Comparison of ENCODE assay signal across 20 cellular contexts in the genomic region with DNA sequence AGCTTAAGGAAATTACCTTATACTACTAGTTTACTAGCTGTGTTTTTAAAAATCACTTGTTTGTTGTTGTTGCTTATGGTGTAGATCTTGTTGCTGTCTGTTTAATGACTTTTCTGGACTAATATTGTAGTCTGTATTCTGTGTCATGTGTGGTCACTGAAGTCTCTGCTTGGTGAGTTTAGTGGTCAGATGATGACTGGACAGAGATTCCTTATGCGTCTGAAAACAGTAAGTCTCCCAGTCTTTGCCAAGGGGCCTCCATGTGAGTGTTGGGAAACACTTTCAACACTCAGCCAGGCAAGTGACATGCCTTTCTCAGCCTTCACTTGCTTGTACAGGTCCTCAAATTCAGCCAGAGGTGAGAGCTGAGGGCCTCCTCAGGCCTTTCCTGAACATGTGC. TPM values are rescaled to one million over a fixed set of nuclear protein-coding genes. Genes with fewer than 3 reads are reported as not detected.
"Had no signal": no experiment of that assay in that cellular context is flagged by ENCODE, and none has a peak within 500 bp of the region (broad histone marks: within the 10 kb centered on the region; RNA-seq: fewer than 3 reads in every experiment).

No MANE protein-coding gene starts in this region.

- H3K27me3 ChIP-seq: cardiac muscle cell, esophagus squamous epithelium, gastroesophageal sphincter, heart left ventricle, sigmoid colon, spleen, upper lobe of left lung had no signal

- H3K9me3 ChIP-seq: esophagus squamous epithelium, thoracic aorta, upper lobe of left lung had no signal

- H3K36me3 ChIP-seq: cardiac muscle cell, esophagus squamous epithelium, gastroesophageal sphincter, heart left ventricle, left ventricle myocardium inferior, sigmoid colon, spleen, thoracic aorta, upper lobe of left lung, WERI-Rb-1 had no signal

- H3K4me1 ChIP-seq: esophagus squamous epithelium, gastroesophageal sphincter, heart left ventricle, left ventricle myocardium inferior, sigmoid colon, spleen, upper lobe of left lung had no signal

- H3K4me3 ChIP-seq: cardiac muscle cell, esophagus squamous epithelium, gastroesophageal sphincter, heart left ventricle, left ventricle myocardium inferior, sigmoid colon, spleen, thoracic aorta, upper lobe of left lung had no signal

- H3K27ac ChIP-seq: cardiac muscle cell, esophagus squamous epithelium, gastroesophageal sphincter, heart left ventricle, left ventricle myocardium inferior, sigmoid colon, spleen, thoracic aorta, upper lobe of left lung, WERI-Rb-1 had no signal

- DNase-seq: activated CD4-positive, alpha-beta T cell treated with anti-CD3 and anti-CD28 coated beads for 1 hour; activated CD4-positive, alpha-beta T cell treated with anti-CD3 and anti-CD28 coated beads, Interleukin-2, amount 50 U/mL, for 4 hours; activated effector memory CD4-positive, alpha-beta T cell treated with anti-CD3 and anti-CD28 coated beads, Interleukin-2, amount 50 U/mL, for 16 hours; activated T-cell treated with anti-CD3 and anti-CD28 coated beads, Interleukin-2, amount 50 U/mL, for 72 hours; effector CD8-positive, alpha-beta T cell; esophagus squamous epithelium; heart left ventricle; left ventricle myocardium inferior; sigmoid colon; spleen; stimulated activated CD4-positive, alpha-beta T cell treated with anti-CD3 and anti-CD28 coated beads, Interleukin-4, amount 100 ng/mL, for 4 hours; T-helper 2 cell; upper lobe of left lung; WERI-Rb-1 had no signal

RNA-seq across cellular contexts. Expression of a gene that starts 23.1 kb away (rescaled TPM):
- total RNA-seq: activated CD8-positive, alpha-beta memory T cell treated with anti-CD3 and anti-CD28 coated beads for 36 hours; activated T-cell treated with anti-CD3 and anti-CD28 coated beads, Interleukin-2, amount 50 U/mL, for 72 hours; astrocyte; chondrocyte had no signal
